Comparison of ENCODE assay signal across 10 cellular contexts in the genomic region with DNA sequence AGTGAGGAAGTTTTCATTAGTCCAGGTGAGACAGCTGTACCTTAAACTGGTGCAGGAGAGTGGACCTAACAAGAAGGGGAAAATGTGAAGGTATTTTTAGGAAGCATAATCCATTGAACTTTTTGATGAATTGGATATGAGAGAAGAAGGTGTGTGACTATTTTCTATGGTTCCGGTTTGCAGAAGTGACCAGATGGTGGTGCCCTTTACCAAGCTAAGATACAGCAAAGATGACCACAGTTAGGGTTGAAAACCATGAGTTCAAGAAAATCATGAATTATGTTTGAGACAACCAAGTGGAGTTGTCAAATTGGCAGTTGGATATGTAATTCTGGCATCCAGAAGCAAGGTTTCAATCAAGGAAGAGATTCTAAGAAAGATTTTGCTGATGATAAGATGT.
DNase-seq lines count a peak whose midpoint lies in the region; ATAC-seq and TF ChIP-seq lines count a peak whose summit lies in the region.
"Had no signal": no experiment of that assay in that cellular context is flagged by ENCODE, and none has a peak within 500 bp of the region (broad histone marks: within the 10 kb centered on the region; RNA-seq: fewer than 3 reads in every experiment).

No MANE protein-coding gene starts in this region.

- peaks cover 19% of the 10 kb centered on the region for H3K9me3 Mint-ChIP-seq in Caco-2 (ENCODE audit: unreplicated experiment)

- H3K4me1 Mint-ChIP-seq in Caco-2 (ENCODE audit: low read depth, unreplicated experiment) = peaks cover 10% of the 10 kb centered on the region
- H3K4me1 Mint-ChIP-seq: stimulated activated memory B cell treated with anti-CD40 and anti-IgM and Interleukin-4, amounts not matched to agents 10 μg/mL and 1 μg/mL and 100 μg/mL, for 72 hours had no signal

- peaks cover 5% of the 10 kb centered on the region; the same call in 1 of the 2 replicates for H3K9me3 ChIP-seq in Caco-2
- H3K9me3 ChIP-seq: mucosa of descending colon had no signal

- BruUV-seq in Caco-2 (replicated peaks; lab: Mats Ljungman, UMichigan) = no TSS peak

- H3K27me3 ChIP-seq in Caco-2 (replicated peaks; ENCODE audit: control insufficient read depth, insufficient read depth, low read length) = no peaks in the 10 kb centered on the region
- H3K27me3 ChIP-seq in kidney epithelial cell (ENCODE audit: control insufficient read depth, insufficient read depth, low read length) = no peaks in the 10 kb centered on the region

- POLR2A ChIA-PET in Caco-2 (lab: Charles Lee) = interaction anchor here (0.7 kb wide), 1 partner anchor 490 kb away, joined by 3 read pairs; no protein-coding TSS in a partner anchor

- CTCF ChIA-PET in Caco-2 (lab: Charles Lee) = interaction anchor here (1.4 kb wide), 1 partner anchor 293 kb away, joined by 3 read pairs; the partner anchor contains the start of gene DCDC2

- no peaks in the 10 kb centered on the region for H3K27me3 Mint-ChIP-seq in Caco-2 (ENCODE audit: insufficient read depth, unreplicated experiment)
- H3K27me3 Mint-ChIP-seq: stimulated activated memory B cell treated with anti-CD40 and anti-IgM and Interleukin-4, amounts not matched to agents 10 μg/mL and 1 μg/mL and 100 μg/mL, for 72 hours had no signal

- DNase-seq in Caco-2 (peak; percentile 39 to 58), HT1080 (ENCODE audit: low read depth) (peak; percentile 17), RPMI8226 (peak; percentile 31), kidney epithelial cell (ENCODE audit: low read depth) (no peak)
- DNase-seq in activated CD8-positive, alpha-beta memory T cell treated with anti-CD3 and anti-CD28 coated beads, Interleukin-2, amount 50 U/mL, for 4 hours = no peak
- DNase-seq in activated naive CD4-positive, alpha-beta T cell treated with anti-CD3 and anti-CD28 coated beads, Interleukin-2, amount 50 U/mL, for 16 hours = no peak
- DNase-seq in effector CD8-positive, alpha-beta T cell (lab: John Stamatoyannopoulos, UW) = no peak

- no peaks in the 10 kb centered on the region for H3K36me3 Mint-ChIP-seq in Caco-2 (ENCODE audit: insufficient read depth, unreplicated experiment)
- H3K36me3 Mint-ChIP-seq: stimulated activated memory B cell treated with anti-CD40 and anti-IgM and Interleukin-4, amounts not matched to agents 10 μg/mL and 1 μg/mL and 100 μg/mL, for 72 hours had no signal

- no peak for ATAC-seq in GM18867 (IDR thresholded peaks at IDR 0.05; ENCODE audit: unreplicated experiment)
- ATAC-seq: mucosa of descending colon; stimulated activated memory B cell treated with anti-CD40 and anti-IgM and Interleukin-4, amounts not matched to agents 10 μg/mL and 1 μg/mL and 100 μg/mL, for 72 hours had no signal

- intact Hi-C loops in Caco-2 (cut with micrococcal nuclease; ENCODE audit: unreplicated experiment) = loop anchor here (1.0 to 2.0 kb wide), 6 partner anchors 85 to 327 kb away; no protein-coding TSS in a partner anchor

- no peaks in the 10 kb centered on the region for H3K36me3 ChIP-seq in Caco-2 (ENCODE audit: control insufficient read depth, insufficient read depth, low read length)
- no peaks in the 10 kb centered on the region for H3K36me3 ChIP-seq in kidney epithelial cell (ENCODE audit: control insufficient read depth, insufficient read depth, low read length)

- H3K4me3 ChIP-seq in Caco-2 (ENCODE audit: low read depth, low read length) = no peak overlapping the region
- H3K4me3 ChIP-seq in kidney epithelial cell (ENCODE audit: low read depth, low read length) = no peak overlapping the region
- H3K4me3 ChIP-seq: mucosa of descending colon had no signal

- H3K4me1 ChIP-seq in Caco-2 = no peaks in the 10 kb centered on the region

- H3K27ac Mint-ChIP-seq in Caco-2 (ENCODE audit: unreplicated experiment) = no peak overlapping the region
- H3K27ac Mint-ChIP-seq: stimulated activated memory B cell treated with anti-CD40 and anti-IgM and Interleukin-4, amounts not matched to agents 10 μg/mL and 1 μg/mL and 100 μg/mL, for 72 hours had no signal

- peak; percentile 53 to 63 for TF ChIP-seq CTCF in Caco-2 (IDR thresholded peaks at IDR 0.05; ENCODE audit: insufficient read depth in 1 of 2, low read depth in 1 of 2, low read length in 1 of 2, severe bottlenecking in 1 of 2, unreplicated experiment in 1 of 2)
- peak; percentile 46 for TF ChIP-seq CTCF in kidney epithelial cell (IDR thresholded peaks at IDR 0.05; ENCODE audit: insufficient read depth, low read length, poor library complexity, severe bottlenecking)

- no peak overlapping the region for H3K4me3 Mint-ChIP-seq in Caco-2 (ENCODE audit: unreplicated experiment)
- H3K4me3 Mint-ChIP-seq: stimulated activated memory B cell treated with anti-CD40 and anti-IgM and Interleukin-4, amounts not matched to agents 10 μg/mL and 1 μg/mL and 100 μg/mL, for 72 hours had no signal

Comparison
In these comparisons a context has a peak if more than half of its experiments do, and no peak if none do; other contexts are left out.
1. DNase-seq: peak in Caco-2 (2 of 2), HT1080 (single experiment) and RPMI8226 (single experiment); none in kidney epithelial cell (single experiment), activated CD8-positive, alpha-beta memory T cell treated with anti-CD3 and anti-CD28 coated beads, Interleukin-2, amount 50 U/mL, for 4 hours (single experiment), activated naive CD4-positive, alpha-beta T cell treated with anti-CD3 and anti-CD28 coated beads, Interleukin-2, amount 50 U/mL, for 16 hours (single experiment) and effector CD8-positive, alpha-beta T cell (single experiment).